ENCODE assay signal across 22 cellular contexts in the genomic region with DNA sequence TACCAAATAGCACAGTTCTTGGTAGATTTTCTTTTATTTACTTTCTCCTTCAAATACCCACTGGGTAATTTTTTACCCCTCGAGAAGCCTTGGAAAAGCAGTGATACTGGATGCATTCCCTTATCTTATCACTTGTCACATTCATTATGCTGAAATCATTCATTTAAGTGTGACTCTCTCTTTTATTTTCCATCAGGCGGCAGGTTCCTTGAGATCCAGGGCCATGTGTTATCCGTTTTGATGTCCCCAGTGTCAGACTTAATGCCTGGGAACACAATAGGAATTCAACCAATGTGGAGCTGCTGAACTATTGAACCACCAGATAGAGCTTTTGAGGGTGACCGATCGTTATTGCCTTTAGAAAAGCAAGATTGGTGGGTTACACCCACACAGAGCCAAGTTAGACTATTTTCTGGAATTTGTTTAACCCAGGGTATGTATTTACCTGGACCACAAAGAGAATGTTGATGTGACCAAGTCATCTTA. TPM values are rescaled to one million over a fixed set of nuclear protein-coding genes. Genes with fewer than 3 reads are reported as not detected.
DNase-seq lines count a peak whose midpoint lies in the region; TF ChIP-seq lines count a peak whose summit lies in the region.
"Had no signal": no experiment of that assay in that cellular context is flagged by ENCODE, and none has a peak within 500 bp of the region (broad histone marks: within the 10 kb centered on the region; RNA-seq: fewer than 3 reads in every experiment).

No MANE protein-coding gene starts in this region.

- no peaks in the 10 kb centered on the region for H3K9me3 ChIP-seq in BE2C
- H3K9me3 ChIP-seq: ascending aorta, left lung, SJSA1, thoracic aorta had no signal

- H3K4me3 ChIP-seq in BE2C (ENCODE audit: low read depth, low read length): no peak overlapping the region
- H3K4me3 ChIP-seq: ascending aorta, GM23248, left lung, SJSA1, thoracic aorta had no signal

- peaks cover 35% of the 10 kb centered on the region for H3K4me1 Mint-ChIP-seq in Calu3 (ENCODE audit: low read depth, unreplicated experiment)
- H3K4me1 Mint-ChIP-seq in glutamatergic neuron (ENCODE audit: low read depth, unreplicated experiment): peaks cover 1% of the 10 kb centered on the region
- H3K4me1 Mint-ChIP-seq in osteocyte (ENCODE audit: unreplicated experiment): peaks cover 52% of the 10 kb centered on the region

- TF ChIP-seq CTCF in Calu3 (IDR thresholded peaks at IDR 0.05; ENCODE audit: unreplicated experiment) (no peak), glutamatergic neuron (IDR thresholded peaks at IDR 0.05; ENCODE audit: partially characterized antibody, unreplicated experiment) (no peak), osteocyte (IDR thresholded peaks at IDR 0.05) (no peak), BE2C (IDR thresholded peaks at IDR 0.05; ENCODE audit: low read depth, low read length) (no peak)

- H3K4me3 Mint-ChIP-seq in Calu3 (ENCODE audit: low read depth, unreplicated experiment) (no peak overlapping the region), glutamatergic neuron (ENCODE audit: unreplicated experiment) (peak overlapping the region; percentile 51), osteocyte (ENCODE audit: unreplicated experiment) (no peak overlapping the region)
- H3K4me3 Mint-ChIP-seq: activated CD4-positive, alpha-beta memory T cell treated with anti-CD3 and anti-CD28 coated beads for 36 hours; activated naive CD4-positive, alpha-beta T cell treated with anti-CD3 and anti-CD28 coated beads, Interleukin-2, amount 10 ng/mL, durations not matched to agents 7 days and 5 days; activated T-cell treated with anti-CD3 and anti-CD28 coated beads, Interleukin-2, amount 50 U/mL, for 24 hours; CD8-positive, alpha-beta memory T cell; stimulated activated naive B cell treated with anti-CD40 and anti-IgM and Interleukin-4, amounts not matched to agents 10 μg/mL and 1 μg/mL and 100 μg/mL, for 72 hours had no signal

- no TSS peak for BruUV-seq in Calu3 (replicated peaks; lab: Mats Ljungman, UMichigan)

- H3K27me3 ChIP-seq in BE2C: peaks cover 16% of the 10 kb centered on the region
- H3K27me3 ChIP-seq: ascending aorta, left lung, SJSA1 had no signal

- no peaks in the 10 kb centered on the region for H3K36me3 ChIP-seq in BE2C
- H3K36me3 ChIP-seq: ascending aorta, left lung, SJSA1, thoracic aorta had no signal

- CTCF ChIA-PET in Calu3 (lab: Charles Lee): no interaction called here

- H3K36me3 Mint-ChIP-seq in Calu3 (ENCODE audit: insufficient read depth, unreplicated experiment) (no peaks in the 10 kb centered on the region), glutamatergic neuron (ENCODE audit: unreplicated experiment) (peaks cover 9% of the 10 kb centered on the region), osteocyte (ENCODE audit: unreplicated experiment) (peaks cover 2% of the 10 kb centered on the region)

- H3K4me1 ChIP-seq in BE2C: no peaks in the 10 kb centered on the region

- H3K27me3 Mint-ChIP-seq in Calu3 (ENCODE audit: unreplicated experiment): no peaks in the 10 kb centered on the region
- H3K27me3 Mint-ChIP-seq in glutamatergic neuron (ENCODE audit: unreplicated experiment): peaks cover 3% of the 10 kb centered on the region
- H3K27me3 Mint-ChIP-seq in osteocyte (ENCODE audit: unreplicated experiment): no peaks in the 10 kb centered on the region
- H3K27me3 Mint-ChIP-seq: activated CD4-positive, alpha-beta memory T cell treated with anti-CD3 and anti-CD28 coated beads for 36 hours; activated naive CD4-positive, alpha-beta T cell treated with anti-CD3 and anti-CD28 coated beads, Interleukin-2, amount 10 ng/mL, durations not matched to agents 7 days and 5 days; activated T-cell treated with anti-CD3 and anti-CD28 coated beads, Interleukin-2, amount 50 U/mL, for 24 hours; CD8-positive, alpha-beta memory T cell had no signal

- intact Hi-C loops in Calu3 (cut with micrococcal nuclease; ENCODE audit: unreplicated experiment): no loop called here

- H3K27ac Mint-ChIP-seq in Calu3 (ENCODE audit: unreplicated experiment) (peak overlapping the region; percentile 42), glutamatergic neuron (ENCODE audit: unreplicated experiment) (no peak overlapping the region), osteocyte (ENCODE audit: unreplicated experiment) (no peak overlapping the region)
- H3K27ac Mint-ChIP-seq: activated CD4-positive, alpha-beta memory T cell treated with anti-CD3 and anti-CD28 coated beads for 36 hours; activated naive CD4-positive, alpha-beta T cell treated with anti-CD3 and anti-CD28 coated beads, Interleukin-2, amount 10 ng/mL, durations not matched to agents 7 days and 5 days; activated T-cell treated with anti-CD3 and anti-CD28 coated beads, Interleukin-2, amount 50 U/mL, for 24 hours had no signal

- no peaks in the 10 kb centered on the region for H3K9me3 Mint-ChIP-seq in Calu3 (ENCODE audit: low read depth, unreplicated experiment)
- peaks cover 1% of the 10 kb centered on the region for H3K9me3 Mint-ChIP-seq in glutamatergic neuron (ENCODE audit: unreplicated experiment)
- no peaks in the 10 kb centered on the region for H3K9me3 Mint-ChIP-seq in osteocyte (ENCODE audit: unreplicated experiment)
- H3K9me3 Mint-ChIP-seq: activated CD4-positive, alpha-beta memory T cell treated with anti-CD3 and anti-CD28 coated beads for 36 hours had no signal

- DNase-seq in Calu3: no peak
- DNase-seq in SW480 (ENCODE audit: low spot score): peak; percentile 32
- DNase-seq in glutamatergic neuron: no peak
- DNase-seq in osteocyte (ENCODE audit: extremely low spot score, unreplicated experiment): peak; percentile 10
- no peak for DNase-seq in middle frontal gyrus (ENCODE audit: extremely low spot score, low spot score)
- DNase-seq in NCI-H1436 treated with DMSO at 0.1 percent for 48 hours (lab: John Stamatoyannopoulos, UW): no peak
- DNase-seq in BE2C: no peak
- DNase-seq: activated CD4-positive, alpha-beta memory T cell treated with anti-CD3 and anti-CD28 coated beads for 36 hours; activated CD4-positive, CD25-positive, alpha-beta regulatory T cell; activated naive CD4-positive, alpha-beta T cell treated with anti-CD3 and anti-CD28 coated beads, Interleukin-2, amount 10 ng/mL, durations not matched to agents 7 days and 5 days; activated T-cell treated with anti-CD3 and anti-CD28 coated beads, Interleukin-2, amount 50 U/mL, for 24 hours; CD8-positive, alpha-beta memory T cell; DMS79 treated with DMSO at 0.1 percent for 48 hours; effector memory CD4-positive, alpha-beta T cell; GM23248; left lung; MV-4-11; NCI-H187; stimulated activated naive B cell treated with anti-CD40 and anti-IgM and Interleukin-4, amounts not matched to agents 10 μg/mL and 1 μg/mL and 100 μg/mL, for 72 hours had no signal

RNA-seq across cellular contexts. Expression of a gene that starts 51.5 kb away (rescaled TPM):
- total RNA-seq in Calu3 (2022): 125 and 130 TPM in 2 replicates
- 236 TPM for total RNA-seq in glutamatergic neuron (ENCODE audit: unreplicated experiment)
- 150 and 152 TPM in 2 replicates for total RNA-seq in osteocyte
- 561 TPM for polyA plus RNA-seq in BE2C (2012; ENCODE audit: insufficient read depth, insufficient read length, low read depth)

Comparison
In these comparisons a context has a peak if more than half of its experiments do, and no peak if none do; other contexts are left out.
1. DNase-seq: peak in SW480 (single experiment) and osteocyte (single experiment); none in Calu3 (single experiment), glutamatergic neuron (single experiment), middle frontal gyrus (single experiment), NCI-H1436 treated with DMSO at 0.1 percent for 48 hours (single experiment) and BE2C (single experiment).